In the genomic region with DNA sequence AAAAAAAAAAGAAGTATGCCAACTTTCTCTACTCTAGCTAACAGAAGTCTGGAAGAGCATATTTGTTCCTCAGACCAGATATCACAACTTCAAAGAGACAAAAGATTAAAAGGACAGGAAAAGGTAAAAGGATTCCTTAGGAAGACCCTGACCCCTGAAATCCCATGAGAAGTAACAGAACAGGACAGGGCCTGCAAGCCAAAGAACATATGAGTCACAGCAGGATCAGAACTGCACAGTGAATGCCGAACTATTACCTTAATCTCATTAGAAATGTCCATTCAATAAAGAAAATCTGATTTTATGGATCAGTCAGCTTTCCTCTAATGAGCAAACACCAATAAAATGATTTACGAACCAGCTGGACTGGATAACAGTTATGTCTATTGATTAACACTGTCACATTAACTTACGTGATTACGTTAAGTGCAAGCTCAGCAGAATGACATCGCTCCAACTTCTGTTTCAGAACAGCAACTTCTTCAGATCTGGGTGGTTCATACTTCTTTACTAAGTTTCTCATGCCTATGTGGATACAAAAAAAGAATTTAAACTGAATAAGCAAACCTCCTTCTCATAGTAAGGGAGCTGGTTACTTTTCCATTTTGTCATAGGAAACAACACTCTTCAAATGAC, we compare ENCODE assay signal across 1 cellular context.
A peak's percentile ranks its signal among the peaks of the same experiment; 100 is the strongest.
TF ChIP-seq lines count a peak whose summit lies in the region.

No MANE protein-coding gene starts in this region.

TF ChIP-seq in K562, 482 proteins besides CTCF, POLR2A, EP300 and RAD21:
- TF ChIP-seq POLR2G (IDR thresholded peaks at IDR 0.05; ENCODE audit: low read depth, low read length): 0 out of 2 replicates have a peak, but pooled peaks have one; percentile 2
- TF ChIP-seq MAFG (tag; conservative IDR thresholded peaks at IDR 0.05): peak; percentile 67
- TF ChIP-seq C11orf30 (IDR thresholded peaks at IDR 0.05; ENCODE audit: low read depth): peak; percentile 76
- no peak for TF ChIP-seq ZNF75A (CRISPR knock-in tag; IDR thresholded peaks at IDR 0.05)
- no peak for TF ChIP-seq CCAR2 (IDR thresholded peaks at IDR 0.05; ENCODE audit: low read depth, low read length)
- TF ChIP-seq RHOXF2B (CRISPR knock-in tag; conservative IDR thresholded peaks at IDR 0.05): no peak
- TF ChIP-seq DACH1 (IDR thresholded peaks at IDR 0.05; ENCODE audit: partially characterized antibody): no peak
- TF ChIP-seq MAFK (IDR thresholded peaks at IDR 0.05; ENCODE audit: low read length): peak; percentile 90
- TF ChIP-seq FOSL1 (tag; conservative IDR thresholded peaks at IDR 0.05): no peak
- peak; percentile 85 for TF ChIP-seq ZNF316 (IDR thresholded peaks at IDR 0.05)
- TF ChIP-seq MAFF (IDR thresholded peaks at IDR 0.05; ENCODE audit: low read length): peak; percentile 87
- TF ChIP-seq RBFOX2 (IDR thresholded peaks at IDR 0.05; ENCODE audit: low read depth, low read length): peak; percentile 24; the same call in 1 of the 2 replicates
- TF ChIP-seq ZFX (CRISPR knock-in tag; IDR thresholded peaks at IDR 0.05): no peak
- TF ChIP-seq NONO (IDR thresholded peaks at IDR 0.05; ENCODE audit: low read depth in 2 of 2, low read length in 1 of 2): no peak
